Comparison of ENCODE assay signal across 8 cellular contexts in the genomic region with DNA sequence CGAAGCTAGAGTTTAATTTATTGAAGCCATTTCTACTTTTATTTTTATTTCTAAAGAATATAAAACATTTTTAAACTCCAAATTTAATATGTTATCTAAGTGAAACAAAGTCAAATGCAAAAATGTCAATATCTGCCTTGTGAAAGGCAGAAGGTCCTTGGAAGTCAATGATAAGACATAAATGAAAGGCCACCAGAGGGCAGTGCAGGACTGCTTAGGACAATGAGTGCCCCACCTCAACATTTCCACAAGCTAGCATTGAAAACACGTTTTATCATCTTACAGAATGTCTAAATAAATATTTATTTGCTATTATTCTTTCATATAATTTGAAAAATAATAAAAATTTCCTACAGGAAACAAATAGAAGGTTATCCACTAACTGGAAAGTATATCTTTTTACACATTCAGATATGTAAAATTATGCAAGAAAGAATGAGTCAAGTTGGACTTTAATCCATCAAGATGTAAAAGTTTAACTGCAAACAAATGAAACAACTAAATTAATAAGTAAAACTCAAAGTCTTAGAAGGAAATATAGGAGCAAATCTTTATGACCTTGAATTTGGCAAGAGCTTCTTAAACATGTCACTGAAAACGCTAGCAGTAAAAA.
DNase-seq lines count a peak whose midpoint lies in the region; ATAC-seq lines count a peak whose summit lies in the region.

No MANE protein-coding gene starts in this region.

- ATAC-seq in left colon, result peak; percentile 77

- in situ Hi-C loops in HAP-1 (cut with MboI; ENCODE audit: low sequenced_read_pairs), result no loop called here

- H3K9me3 ChIP-seq in HAP-1, result no peaks in the 10 kb centered on the region

- H3K36me3 ChIP-seq in HAP-1 (replicated peaks), result no peaks in the 10 kb centered on the region

- peak; percentile 44 for DNase-seq in ELF-1 (ENCODE audit: low read depth, low spot score)
- peak; percentile 58 to 83 for DNase-seq in HAP-1 (ENCODE audit: low spot score in 2 of 2)
- peak; percentile 78 for DNase-seq in NCI-H1092 treated with DMSO at 0.1 percent for 48 hours (lab: John Stamatoyannopoulos, UW)
- peak; percentile 14 for DNase-seq in T follicular helper cell (ENCODE audit: low read depth)
- peak; percentile 77 for DNase-seq in cerebellar cortex (ENCODE audit: low spot score)
- peak; percentile 32 to 85 for DNase-seq in left colon
- DNase-seq in stimulated activated CD8-positive, alpha-beta memory T cell treated with anti-CD3 and anti-CD28 coated beads, Interleukin-12 subunit alpha, Interleukin-12 subunit beta, amount 100 ng/mL, for 1 hour (ENCODE audit: low read depth), result peak; percentile 18
- DNase-seq in occipital lobe (lab: John Stamatoyannopoulos, UW), result no peak

- H3K4me1 ChIP-seq in HAP-1, result no peaks in the 10 kb centered on the region

- intact Hi-C loops in left colon (cut with DNase I, micrococcal nuclease), result no loop called here

- no peak overlapping the region for H3K4me3 ChIP-seq in HAP-1

- no peaks in the 10 kb centered on the region for H3K27me3 ChIP-seq in HAP-1 (ENCODE audit: low read depth)
